In the genomic region with DNA sequence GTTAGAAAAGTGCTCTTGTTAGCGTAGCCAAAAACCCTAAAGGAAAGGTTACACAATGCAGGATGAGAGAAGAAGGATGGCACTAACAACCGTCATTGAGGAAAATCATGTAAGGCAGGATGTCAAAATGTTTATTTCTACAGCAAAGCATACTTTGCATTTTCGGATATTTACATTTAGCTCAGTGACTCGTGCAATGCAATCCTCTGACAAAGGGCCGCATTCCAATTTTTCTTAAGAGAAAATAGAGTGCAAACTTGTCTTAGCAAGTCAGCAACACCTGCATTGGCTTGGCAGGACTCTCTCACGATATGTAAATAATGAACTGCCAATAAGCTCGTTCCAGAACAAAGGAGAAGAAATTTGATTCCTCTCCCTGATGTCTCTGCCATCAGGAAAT, we compare ENCODE assay signal across 10 cellular contexts. TPM values are rescaled to one million over a fixed set of nuclear protein-coding genes. Genes with fewer than 3 reads are reported as not detected.
DNase-seq lines count a peak whose midpoint lies in the region; ATAC-seq and TF ChIP-seq lines count a peak whose summit lies in the region.
"Had no signal": no experiment of that assay in that cellular context is flagged by ENCODE, and none has a peak within 500 bp of the region (broad histone marks: within the 10 kb centered on the region; RNA-seq: fewer than 3 reads in every experiment).

No MANE protein-coding gene starts in this region.

- TF ChIP-seq CTCF in epithelial cell of esophagus (IDR thresholded peaks at IDR 0.05; ENCODE audit: insufficient read depth, low read depth, low read length, missing control alignments) (no peak), spleen (IDR thresholded peaks at IDR 0.05 in 8 of 11, conservative IDR thresholded peaks at IDR 0.05 in 3 of 11) (no peak)

- no peak overlapping the region for H3K4me3 ChIP-seq in epithelial cell of esophagus (ENCODE audit: low read length)
- H3K4me3 ChIP-seq in spleen: no peak overlapping the region

- intact Hi-C loops in spleen (cut with DNase I; ENCODE audit: low total_unique reads): no loop called here

- no peaks in the 10 kb centered on the region for H3K4me1 ChIP-seq in spleen

- H3K27ac ChIP-seq in spleen: no peak overlapping the region

- no peaks in the 10 kb centered on the region for H3K9me3 ChIP-seq in spleen

- WGBS in spleen, 5 donors: 75 to 86% (median 81%) methylated on average over 7 of the region's 7 CpGs

- peak; percentile 61 for DNase-seq in NCI-H748 (lab: John Stamatoyannopoulos, UW; ENCODE audit: unreplicated experiment)
- no peak for DNase-seq in NCI-H748 treated with DMSO at 0.1 percent for 48 hours (lab: John Stamatoyannopoulos, UW)
- peak; percentile 58 for DNase-seq in NCI-H345 treated with DMSO at 0.1 percent for 48 hours (lab: John Stamatoyannopoulos, UW; ENCODE audit: unreplicated experiment)
- peak; percentile 96 for DNase-seq in epithelial cell of esophagus (ENCODE audit: low read depth)
- no peak for DNase-seq in spleen
- DNase-seq in activated CD8-positive, alpha-beta memory T cell treated with anti-CD3 and anti-CD28 coated beads for 24 hours: no peak
- DNase-seq: activated CD4-positive, CD25-positive, alpha-beta regulatory T cell had no signal

- no peaks in the 10 kb centered on the region for H3K36me3 ChIP-seq in spleen

- no peaks in the 10 kb centered on the region for H3K27me3 ChIP-seq in spleen (replicated peaks in 1 of 7)

- no peak for TF ChIP-seq POLR2A in spleen (IDR thresholded peaks at IDR 0.05)

- ATAC-seq in HG02870 (IDR thresholded peaks at IDR 0.05; ENCODE audit: unreplicated experiment) (no peak), HG02623 (IDR thresholded peaks at IDR 0.05; ENCODE audit: unreplicated experiment) (no peak)
- ATAC-seq: activated naive CD4-positive, alpha-beta T cell treated with anti-CD3 and anti-CD28 coated beads, Interleukin-2, amount 50 U/mL, for 72 hours had no signal

RNA-seq across cellular contexts. Expression of gene TIAM1, which starts 33.3 kb away (rescaled TPM):
- 10 to 100 TPM; 13.3 to 35.0 (median 21.6) TPM for total RNA-seq in spleen
- 1 to 10 TPM; 1.9 to 3.3 (median 2.1) TPM for polyA plus RNA-seq in spleen

Comparison
In these comparisons a context has a peak if more than half of its experiments do, and no peak if none do; other contexts are left out.
1. DNase-seq: peak in NCI-H748 (single experiment), NCI-H345 treated with DMSO at 0.1 percent for 48 hours (single experiment) and epithelial cell of esophagus (single experiment); none in NCI-H748 treated with DMSO at 0.1 percent for 48 hours (single experiment), spleen (single experiment) and activated CD8-positive, alpha-beta memory T cell treated with anti-CD3 and anti-CD28 coated beads for 24 hours (single experiment).